8 cellular contexts compared by ENCODE assay signal in the genomic region with DNA sequence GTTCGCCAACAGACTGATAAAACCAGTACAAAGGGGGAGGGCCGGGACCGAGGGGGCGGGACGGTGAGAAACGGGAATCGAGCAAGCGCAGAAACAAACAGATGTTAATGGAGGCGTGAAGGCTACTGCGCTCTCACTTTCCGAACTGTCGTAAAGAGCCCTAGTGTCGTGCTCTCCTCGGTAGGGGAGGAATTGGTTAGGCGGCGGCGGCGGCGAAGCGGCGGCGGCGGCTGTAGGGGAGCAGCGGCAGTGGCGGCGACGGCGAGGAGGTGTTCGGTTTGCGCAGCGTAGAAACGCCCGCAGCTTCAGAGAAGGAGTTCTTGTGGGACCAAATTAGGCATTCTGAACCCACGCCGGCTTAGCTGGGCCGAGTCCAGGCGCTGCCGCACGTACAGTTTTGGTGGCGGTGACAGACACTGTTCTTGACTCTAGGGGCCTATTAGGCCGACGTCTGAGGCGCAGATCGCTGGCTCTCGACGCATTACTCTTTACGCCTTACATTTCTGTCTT. TPM values are rescaled to one million over a fixed set of nuclear protein-coding genes. Genes with fewer than 3 reads are reported as not detected.
DNase-seq lines count a peak whose midpoint lies in the region; ATAC-seq and TF ChIP-seq lines count a peak whose summit lies in the region.

RNF111 (plus strand) TSS at position 163 of the 510 bp plus-strand sequence. CDS start 43,160 bp downstream, outside the sequence.

- peak within 1 kb of the TSS; percentile 96 for H3K27ac Mint-ChIP-seq in T-helper 17 cell

- peak; percentile 77 for TF ChIP-seq POLR2A in prostate gland (IDR thresholded peaks at IDR 0.05)

- H3K36me3 ChIP-seq in prostate gland (no peaks in the 10 kb centered on the region), urinary bladder (ENCODE audit: insufficient read depth) (no peaks in the 10 kb centered on the region)

- DNase-seq in GM13976 (ENCODE audit: low spot score), result peak; percentile 92
- DNase-seq in NCI-H1694 treated with DMSO at 0.1 percent for 48 hours (lab: John Stamatoyannopoulos, UW), result peak; percentile 84
- peak; percentile 74 to 83 (median 75) for DNase-seq in T-helper 17 cell
- DNase-seq in amygdala (lab: John Stamatoyannopoulos, UW), result peak; percentile 26 to 94 (median 81)
- DNase-seq in left ventricle myocardium superior, result peak; percentile 88
- peak; percentile 91 for DNase-seq in prostate gland (ENCODE audit: low spot score)

- H3K4me1 Mint-ChIP-seq in T-helper 17 cell, result peaks cover 34% of the 10 kb centered on the region

- H3K4me1 ChIP-seq in prostate gland (replicated peaks), result peaks cover 8% of the 10 kb centered on the region
- no peaks in the 10 kb centered on the region for H3K4me1 ChIP-seq in urinary bladder (ENCODE audit: insufficient read depth)

- ATAC-seq in HG02870 (IDR thresholded peaks at IDR 0.05; ENCODE audit: unreplicated experiment), result peak; percentile 82
- peak; percentile 95 for ATAC-seq in T-helper 17 cell
- ATAC-seq in left ventricle myocardium superior, result peak; percentile 98

- no peaks in the 10 kb centered on the region for H3K27me3 Mint-ChIP-seq in T-helper 17 cell

- H3K9me3 ChIP-seq in T-helper 17 cell (ENCODE audit: control insufficient read depth, low read length, poor library complexity, severe bottlenecking) (no peaks in the 10 kb centered on the region), prostate gland (no peaks in the 10 kb centered on the region)

- TF ChIP-seq CTCF in GM13976 (IDR thresholded peaks at IDR 0.05; ENCODE audit: borderline replicate concordance, control extremely low read depth, extremely low read depth, insufficient read depth, missing control alignments) (no peak), prostate gland (IDR thresholded peaks at IDR 0.05) (peak in 1 of 4 experiments; percentile 8)

- intact Hi-C loops in left ventricle myocardium superior (cut with micrococcal nuclease) (loop anchor here (10.0 kb wide), 1 partner anchor 507 kb away; no protein-coding TSS in a partner anchor), prostate gland (cut with DNase I) (loop anchor here (5.0 to 10.0 kb wide), 2 partner anchors 177 to 385 kb away; partner anchors contain the start of gene MYO1E)

- H3K27me3 ChIP-seq in prostate gland (replicated peaks; ENCODE audit: insufficient read depth), result no peaks in the 10 kb centered on the region

- H3K27ac ChIP-seq in prostate gland, result peak within 1 kb of the TSS; percentile 90 to 96
- H3K27ac ChIP-seq in urinary bladder (ENCODE audit: low read depth), result peak within 1 kb of the TSS; percentile 91

- peak within 1 kb of the TSS; percentile 79 to 94 for H3K4me3 ChIP-seq in prostate gland
- H3K4me3 ChIP-seq in urinary bladder (ENCODE audit: low read depth, low read length), result peak within 1 kb of the TSS; percentile 67

- in situ Hi-C loops in GM13976 (cut with MboI; ENCODE audit: low sequenced_read_pairs, unreplicated experiment), result no loop called here

- WGBS in prostate gland, result under 1% methylated on average over 40 of the region's 47 CpGs
- under 1% methylated on average over 47 of the region's 47 CpGs for WGBS in urinary bladder

- H3K4me3 Mint-ChIP-seq in T-helper 17 cell, result peak within 1 kb of the TSS; percentile 99

- H3K36me3 Mint-ChIP-seq in T-helper 17 cell (ENCODE audit: low read depth), result peaks cover 2% of the 10 kb centered on the region

RNA-seq across cellular contexts. Expression of gene RNF111, which starts in this region (rescaled TPM):
- total RNA-seq in T-helper 17 cell, result 10 to 100 TPM; 41.3 to 41.8 TPM
- 23.1 TPM for total RNA-seq in left ventricle myocardium superior
- total RNA-seq in prostate gland, result 10 to 100 TPM; 15.4 to 22.5 TPM
- total RNA-seq in urinary bladder, result 38.3 TPM
- polyA plus RNA-seq in urinary bladder, result 11.3 TPM

Comparison
In these comparisons a context has a peak if more than half of its experiments do, and no peak if none do; other contexts are left out.
1. Peak in every context shown above with its lines: DNase-seq, ATAC-seq, H3K4me3 ChIP-seq and H3K27ac ChIP-seq.